ENCODE assay signal across 1 cellular context in the genomic region with DNA sequence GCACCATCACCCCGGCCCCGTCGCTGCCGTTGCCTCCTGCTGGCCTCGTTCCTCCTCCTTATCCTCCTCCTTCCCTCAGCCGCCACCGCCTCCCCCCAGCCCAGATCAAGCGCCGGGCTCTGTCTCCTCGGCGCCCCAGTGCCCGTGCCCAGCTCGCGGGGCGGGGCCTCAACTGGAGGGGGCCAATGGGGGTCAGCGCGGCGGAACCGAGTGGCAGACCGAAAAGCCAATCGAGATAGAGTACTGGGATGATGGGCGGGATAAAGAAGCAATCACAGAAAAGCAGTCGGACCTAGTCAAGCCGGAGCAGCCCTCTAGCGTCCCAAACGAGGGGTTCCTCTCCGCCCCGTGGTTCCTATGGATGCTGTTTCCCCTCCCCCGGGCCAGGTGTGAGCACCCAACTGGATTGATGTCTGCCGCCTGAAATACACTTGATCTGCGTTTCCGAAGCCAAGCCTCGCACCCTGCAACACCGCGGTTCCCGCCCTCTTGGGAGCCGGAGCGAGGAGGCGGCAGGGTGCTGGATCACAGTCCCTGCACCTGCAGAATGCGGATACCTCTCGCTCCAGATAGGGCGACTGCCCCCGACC.
A peak's percentile ranks its signal among the peaks of the same experiment; 100 is the strongest.
TF ChIP-seq lines count a peak whose summit lies in the region.

TSS of gene FRMD5 (minus strand) at position 121 of the 590 bp plus-strand sequence.

TF ChIP-seq in SK-N-SH, 30 proteins besides CTCF, POLR2A, EP300 and RAD21 (continued from another document):
- no peak for TF ChIP-seq NRF1 (IDR thresholded peaks at IDR 0.05; ENCODE audit: low read depth, low read length)
- TF ChIP-seq TAF1 (IDR thresholded peaks at IDR 0.05; ENCODE audit: borderline replicate concordance, low read depth, low read length) = peak; percentile 81
- peak; percentile 96 for TF ChIP-seq CHD2 (IDR thresholded peaks at IDR 0.05; ENCODE audit: low read length, partially characterized antibody)
- no peak for TF ChIP-seq REST (IDR thresholded peaks at IDR 0.05; ENCODE audit: low read depth, low read length)
- TF ChIP-seq RXRA (IDR thresholded peaks at IDR 0.05; ENCODE audit: borderline replicate concordance, low read depth) = no peak
- TF ChIP-seq EZH2phosphoT487 (IDR thresholded peaks at IDR 0.05; ENCODE audit: borderline replicate concordance, low read depth) = no peak
- TF ChIP-seq, protein P1, sequence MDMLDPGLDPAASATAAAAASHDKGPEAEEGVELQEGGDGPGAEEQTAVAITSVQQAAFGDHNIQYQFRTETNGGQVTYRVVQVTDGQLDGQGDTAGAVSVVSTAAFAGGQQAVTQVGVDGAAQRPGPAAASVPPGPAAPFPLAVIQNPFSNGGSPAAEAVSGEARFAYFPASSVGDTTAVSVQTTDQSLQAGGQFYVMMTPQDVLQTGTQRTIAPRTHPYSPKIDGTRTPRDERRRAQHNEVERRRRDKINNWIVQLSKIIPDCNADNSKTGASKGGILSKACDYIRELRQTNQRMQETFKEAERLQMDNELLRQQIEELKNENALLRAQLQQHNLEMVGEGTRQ (IDR thresholded peaks at IDR 0.05; ENCODE audit: borderline replicate concordance, low read depth, low read length) = no peak
- TF ChIP-seq MXI1 (IDR thresholded peaks at IDR 0.05; ENCODE audit: low read depth, low read length) = peak; percentile 61; the same call in 1 of the 2 replicates
- TF ChIP-seq FOXM1 (IDR thresholded peaks at IDR 0.05; ENCODE audit: low read depth) = no peak
- no peak for TF ChIP-seq ELF1 (IDR thresholded peaks at IDR 0.05)
- TF ChIP-seq FOXJ3 (CRISPR knock-in tag; IDR thresholded peaks at IDR 0.05) = no peak
- TF ChIP-seq SMC3 (IDR thresholded peaks at IDR 0.05; ENCODE audit: low read depth, low read length) = peak; percentile 1; the same call in 1 of the 2 replicates
- no peak for TF ChIP-seq RFX5 (IDR thresholded peaks at IDR 0.05; ENCODE audit: low read length)
